16 cellular contexts compared by ENCODE assay signal in the genomic region with DNA sequence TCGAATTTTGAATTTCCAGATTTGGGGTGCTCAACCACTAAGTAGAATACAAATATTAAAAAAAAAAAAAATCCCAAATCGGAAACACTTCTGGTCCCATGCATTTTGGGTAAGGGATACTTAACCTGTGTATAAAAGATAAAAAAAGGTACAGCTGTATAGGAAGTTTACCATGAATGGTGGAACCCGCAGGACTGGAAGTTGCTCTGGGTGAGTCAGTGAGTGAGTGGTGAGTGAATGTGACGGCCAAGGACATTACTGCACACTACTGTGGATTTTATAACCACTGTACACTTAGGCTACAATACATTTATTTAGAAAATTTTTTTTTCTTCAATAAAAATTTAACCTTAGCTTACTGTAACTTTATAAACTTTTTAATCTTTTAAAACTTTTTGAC.
DNase-seq lines count a peak whose midpoint lies in the region; ATAC-seq, FAIRE-seq and TF ChIP-seq lines count a peak whose summit lies in the region.
"Had no signal": no experiment of that assay in that cellular context is flagged by ENCODE, and none has a peak within 500 bp of the region (broad histone marks: within the 10 kb centered on the region; RNA-seq: fewer than 3 reads in every experiment).

No MANE protein-coding gene starts in this region.

- H4K20me1 ChIP-seq in endothelial cell of umbilical vein (replicated peaks; ENCODE audit: control insufficient read depth, extremely low read depth, insufficient read depth, low read length), result no peaks in the 10 kb centered on the region

- H3K4me3 ChIP-seq in endothelial cell of umbilical vein (replicated peaks in 1 of 3; ENCODE audit: insufficient read depth in 1 of 3, low read depth in 1 of 3, low read length in 3 of 3), result no peak overlapping the region

- no peaks in the 10 kb centered on the region for H3K27me3 ChIP-seq in endothelial cell of umbilical vein (ENCODE audit: control insufficient read depth in 2 of 2, insufficient read depth in 2 of 2, low read length in 2 of 2)

- dilution Hi-C loops in endothelial cell of umbilical vein (cut with MboI; ENCODE audit: extremely low pct_ligation_motif_present, low sequenced_read_pairs), result no loop called here

- DNase-seq in ELR (ENCODE audit: low read depth) (peak; percentile 84), RKO (ENCODE audit: low spot score) (peak; percentile 34), endothelial cell of umbilical vein (ENCODE audit: low read depth, low spot score) (peak; percentile 57), kidney tubule cell (ENCODE audit: low spot score) (peak; percentile 35), NOMO-1 treated with DMSO at 0.1 percent for 48 hours (lab: John Stamatoyannopoulos, UW; ENCODE audit: unreplicated experiment) (no peak), midbrain (lab: John Stamatoyannopoulos, UW) (no peak)
- DNase-seq in activated CD4-positive, alpha-beta T cell treated with anti-CD3 and anti-CD28 coated beads, Interleukin-2, amount 10 ng/mL, durations not matched to agents 24 days and 14 days, result no peak
- DNase-seq: activated CD4-positive, alpha-beta T cell treated with anti-CD3 and anti-CD28 coated beads for 48 hours; activated naive CD4-positive, alpha-beta T cell treated with anti-CD3 and anti-CD28 coated beads for 36 hours; MM.1S; NCI-H2029; occipital lobe; stimulated activated CD4-positive, alpha-beta T cell treated with anti-CD3 and anti-CD28 coated beads, Interleukin-4, amount 100 ng/mL, for 1 hour; substantia nigra had no signal

- no peak overlapping the region for H3K9ac ChIP-seq in endothelial cell of umbilical vein (replicated peaks; ENCODE audit: extremely low read depth, insufficient read depth, low read length)

- H3K27me3 Mint-ChIP-seq in activated CD4-positive, alpha-beta T cell treated with anti-CD3 and anti-CD28 coated beads, Interleukin-2, amount 10 ng/mL, durations not matched to agents 24 days and 14 days, result peaks cover 26% of the 10 kb centered on the region

- H3K79me2 ChIP-seq in endothelial cell of umbilical vein (ENCODE audit: control insufficient read depth, insufficient read depth, low read length), result no peaks in the 10 kb centered on the region

- no peaks in the 10 kb centered on the region for H3K9me1 ChIP-seq in endothelial cell of umbilical vein (replicated peaks; ENCODE audit: control insufficient read depth, extremely low read depth, insufficient read depth, low read length)

- POLR2A ChIA-PET in endothelial cell of umbilical vein (lab: Charles Lee), result interaction anchor here (0.7 kb wide), 1 partner anchor 19 kb away, joined by 4 read pairs; no protein-coding TSS in a partner anchor

- H3K9me3 Mint-ChIP-seq in activated CD4-positive, alpha-beta T cell treated with anti-CD3 and anti-CD28 coated beads, Interleukin-2, amount 10 ng/mL, durations not matched to agents 24 days and 14 days, result no peaks in the 10 kb centered on the region
- H3K9me3 Mint-ChIP-seq: activated naive CD4-positive, alpha-beta T cell treated with anti-CD3 and anti-CD28 coated beads for 36 hours had no signal

- peaks cover 22% of the 10 kb centered on the region for H3K4me1 ChIP-seq in endothelial cell of umbilical vein (ENCODE audit: control insufficient read depth, extremely low read depth, insufficient read depth, low read length)

- BruUV-seq in endothelial cell of umbilical vein (replicated peaks; lab: Mats Ljungman, UMichigan), result no TSS peak

- ATAC-seq in GM21528 (IDR thresholded peaks at IDR 0.05; ENCODE audit: low FRiP score, unreplicated experiment), result no peak
- ATAC-seq: left lobe of liver had no signal

- TF ChIP-seq POLR2A in endothelial cell of umbilical vein (IDR thresholded peaks at IDR 0.05; ENCODE audit: low read depth, low read length), result no peak

- H3K4me3 Mint-ChIP-seq in activated CD4-positive, alpha-beta T cell treated with anti-CD3 and anti-CD28 coated beads, Interleukin-2, amount 10 ng/mL, durations not matched to agents 24 days and 14 days, result no peak overlapping the region
- H3K4me3 Mint-ChIP-seq: activated naive CD4-positive, alpha-beta T cell treated with anti-CD3 and anti-CD28 coated beads for 36 hours had no signal

- H3K27ac ChIP-seq in endothelial cell of umbilical vein (ENCODE audit: insufficient read depth, low read depth, low read length), result peak overlapping the region; percentile 33

- no peak for FAIRE-seq in endothelial cell of umbilical vein (lab: Jason Lieb, UNC)

- no peaks in the 10 kb centered on the region for H3K36me3 ChIP-seq in endothelial cell of umbilical vein (ENCODE audit: control insufficient read depth in 2 of 2, extremely low read depth in 1 of 2, insufficient read depth in 2 of 2, low read length in 2 of 2)

- H3K36me3 Mint-ChIP-seq in activated CD4-positive, alpha-beta T cell treated with anti-CD3 and anti-CD28 coated beads, Interleukin-2, amount 10 ng/mL, durations not matched to agents 24 days and 14 days (ENCODE audit: low read depth), result peaks cover 9% of the 10 kb centered on the region

- no peak for TF ChIP-seq CTCF in endothelial cell of umbilical vein (IDR thresholded peaks at IDR 0.05; ENCODE audit: extremely low read depth in 1 of 2, insufficient read depth in 1 of 2, low read depth in 1 of 2, low read length in 2 of 2)

- no peak overlapping the region for H3K4me2 ChIP-seq in endothelial cell of umbilical vein (ENCODE audit: insufficient read depth, low read length)

- CTCF ChIA-PET in endothelial cell of umbilical vein (lab: Charles Lee), result interaction anchor here (1.1 to 1.6 kb wide), 4 partner anchors 11 to 79 kb away, joined by 3 to 8 read pairs (median 5); no protein-coding TSS in a partner anchor

- intact Hi-C loops in endothelial cell of umbilical vein (cut with micrococcal nuclease), result no loop called here
- intact Hi-C loops in activated CD4-positive, alpha-beta T cell treated with anti-CD3 and anti-CD28 coated beads, Interleukin-2, amount 10 ng/mL, durations not matched to agents 24 days and 14 days (cut with micrococcal nuclease), result no loop called here

- H2AFZ ChIP-seq in endothelial cell of umbilical vein (ENCODE audit: low read depth, low read length), result no peak overlapping the region

- peaks cover 29% of the 10 kb centered on the region for H3K4me1 Mint-ChIP-seq in activated CD4-positive, alpha-beta T cell treated with anti-CD3 and anti-CD28 coated beads, Interleukin-2, amount 10 ng/mL, durations not matched to agents 24 days and 14 days

- H3K9me3 ChIP-seq in endothelial cell of umbilical vein (replicated peaks; ENCODE audit: control insufficient read depth, insufficient read depth, low read length), result no peaks in the 10 kb centered on the region

- H3K27ac Mint-ChIP-seq in activated CD4-positive, alpha-beta T cell treated with anti-CD3 and anti-CD28 coated beads, Interleukin-2, amount 10 ng/mL, durations not matched to agents 24 days and 14 days, result no peak overlapping the region
- H3K27ac Mint-ChIP-seq: activated naive CD4-positive, alpha-beta T cell treated with anti-CD3 and anti-CD28 coated beads for 36 hours had no signal

TF ChIP-seq in endothelial cell of umbilical vein, 7 proteins besides CTCF, POLR2A, EP300 and RAD21:
- TF ChIP-seq POLR2AphosphoS5 (IDR thresholded peaks at IDR 0.05; ENCODE audit: insufficient read depth, low read depth, low read length), result no peak
- peak; percentile 5 for TF ChIP-seq JUN (IDR thresholded peaks at IDR 0.05; ENCODE audit: borderline replicate concordance, insufficient read depth, insufficient read length, low read depth)
- TF ChIP-seq, protein P1, sequence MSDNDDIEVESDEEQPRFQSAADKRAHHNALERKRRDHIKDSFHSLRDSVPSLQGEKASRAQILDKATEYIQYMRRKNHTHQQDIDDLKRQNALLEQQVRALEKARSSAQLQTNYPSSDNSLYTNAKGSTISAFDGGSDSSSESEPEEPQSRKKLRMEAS (IDR thresholded peaks at IDR 0.05; ENCODE audit: insufficient read depth, insufficient read length), result no peak
- peak; percentile 84 for TF ChIP-seq FOS (IDR thresholded peaks at IDR 0.05; ENCODE audit: borderline replicate concordance, insufficient read depth, low read length)
- peak; percentile 50 for TF ChIP-seq GATA2 (IDR thresholded peaks at IDR 0.05; ENCODE audit: insufficient read depth, insufficient read length, low read depth, low read length)

Comparison
In these comparisons a context has a peak if more than half of its experiments do, and no peak if none do; other contexts are left out.
1. DNase-seq: peak in ELR (single experiment), RKO (single experiment), endothelial cell of umbilical vein (single experiment) and kidney tubule cell (single experiment); none in activated CD4-positive, alpha-beta T cell treated with anti-CD3 and anti-CD28 coated beads, Interleukin-2, amount 10 ng/mL, durations not matched to agents 24 days and 14 days (single experiment), NOMO-1 treated with DMSO at 0.1 percent for 48 hours (single experiment) and midbrain (single experiment).